Comparison of ENCODE assay signal across 25 cellular contexts in the genomic region with DNA sequence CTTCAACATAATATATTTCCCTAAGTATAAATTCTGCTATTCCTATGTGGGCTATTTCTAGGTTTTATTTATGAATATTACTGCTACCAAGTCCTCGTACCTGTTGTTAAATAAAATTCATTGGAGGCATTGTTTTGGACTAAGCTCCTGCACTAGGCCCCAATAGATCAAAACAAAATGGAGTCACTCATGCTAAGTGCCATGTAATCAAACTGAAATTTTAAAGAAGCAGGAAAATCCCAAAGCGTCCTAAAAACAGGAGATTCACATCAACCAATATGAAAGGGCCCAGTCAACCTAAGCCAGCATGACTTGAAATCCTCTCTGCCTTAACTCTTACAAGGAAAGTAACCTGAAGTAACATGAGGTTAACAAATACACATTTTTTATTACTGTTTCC.
"Had no signal": no experiment of that assay in that cellular context is flagged by ENCODE, and none has a peak within 500 bp of the region (broad histone marks: within the 10 kb centered on the region; RNA-seq: fewer than 3 reads in every experiment).

No MANE protein-coding gene starts in this region.

- H2AFZ ChIP-seq: neural progenitor cell, parathyroid adenoma had no signal

- H3K36me3 ChIP-seq: neural progenitor cell, ovary, right lobe of liver, sigmoid colon, stomach, thoracic aorta, thyroid gland, tibial nerve, upper lobe of left lung, vagina had no signal

- H3K27me3 ChIP-seq: neural progenitor cell, ovary, right lobe of liver, sigmoid colon, stomach, thyroid gland, tibial nerve, upper lobe of left lung, vagina had no signal

- H3K4me3 ChIP-seq: neural progenitor cell, ovary, psoas muscle, right lobe of liver, sigmoid colon, stomach, thoracic aorta, thyroid gland, tibial nerve, upper lobe of left lung, vagina had no signal

- H3K27ac ChIP-seq: neural progenitor cell, ovary, parathyroid adenoma, psoas muscle, right lobe of liver, sigmoid colon, stomach, thoracic aorta, thyroid gland, tibial nerve, upper lobe of left lung, vagina had no signal

- H3K4me1 ChIP-seq: neural progenitor cell, parathyroid adenoma, psoas muscle, right lobe of liver, sigmoid colon, stomach, thyroid gland, tibial nerve, upper lobe of left lung, vagina had no signal

- FAIRE-seq: urothelium cell line had no signal

- ATAC-seq: psoas muscle; right cardiac atrium; right lobe of liver; stimulated activated effector memory CD8-positive, alpha-beta T cell treated with anti-CD3 and anti-CD28 coated beads, Interleukin-12 subunit alpha, Interleukin-12 subunit beta, amount 100 ng/mL, for 72 hours; stimulated activated naive B cell treated with anti-CD40 and anti-IgM and Interleukin-4, amounts not matched to agents 10 μg/mL and 1 μg/mL and 100 μg/mL, for 72 hours had no signal

- H3K79me2 ChIP-seq: parathyroid adenoma had no signal

- H3K4me2 ChIP-seq: neural progenitor cell had no signal

- H3K9ac ChIP-seq: neural progenitor cell, parathyroid adenoma had no signal

- DNase-seq: occipital lobe; ovary; posterior cingulate gyrus; psoas muscle; right cardiac atrium; right lobe of liver; sigmoid colon; small intestine; stimulated activated CD4-positive, alpha-beta T cell treated with anti-CD3 and anti-CD28 coated beads, Interleukin-15, amount 100 ng/mL, for 24 hours; stimulated activated CD4-positive, alpha-beta T cell treated with anti-CD3 and anti-CD28 coated beads, Interleukin-2, amount 100 ng/mL, for 24 hours; stimulated activated CD4-positive, alpha-beta T cell treated with anti-CD3 and anti-CD28 coated beads, Interleukin-2, amount 100 ng/mL, for 48 hours; stimulated activated CD4-positive, alpha-beta T cell treated with anti-CD3 and anti-CD28 coated beads, Interleukin-4, amount 100 ng/mL, for 24 hours; stimulated activated naive B cell treated with anti-CD40 and anti-IgM and Interleukin-4, amounts not matched to agents 10 μg/mL and 1 μg/mL and 100 μg/mL, for 72 hours; stimulated activated naive CD4-positive, alpha-beta T cell treated with Interleukin-2 at 50 U/mL for 16 hours; stomach; thyroid gland; trophoblast cell; upper lobe of left lung had no signal

- H3K9me3 ChIP-seq: ovary, psoas muscle, right lobe of liver, sigmoid colon, stomach, thoracic aorta, thyroid gland, tibial nerve, upper lobe of left lung, vagina had no signal
